14 cellular contexts compared by ENCODE assay signal in the genomic region with DNA sequence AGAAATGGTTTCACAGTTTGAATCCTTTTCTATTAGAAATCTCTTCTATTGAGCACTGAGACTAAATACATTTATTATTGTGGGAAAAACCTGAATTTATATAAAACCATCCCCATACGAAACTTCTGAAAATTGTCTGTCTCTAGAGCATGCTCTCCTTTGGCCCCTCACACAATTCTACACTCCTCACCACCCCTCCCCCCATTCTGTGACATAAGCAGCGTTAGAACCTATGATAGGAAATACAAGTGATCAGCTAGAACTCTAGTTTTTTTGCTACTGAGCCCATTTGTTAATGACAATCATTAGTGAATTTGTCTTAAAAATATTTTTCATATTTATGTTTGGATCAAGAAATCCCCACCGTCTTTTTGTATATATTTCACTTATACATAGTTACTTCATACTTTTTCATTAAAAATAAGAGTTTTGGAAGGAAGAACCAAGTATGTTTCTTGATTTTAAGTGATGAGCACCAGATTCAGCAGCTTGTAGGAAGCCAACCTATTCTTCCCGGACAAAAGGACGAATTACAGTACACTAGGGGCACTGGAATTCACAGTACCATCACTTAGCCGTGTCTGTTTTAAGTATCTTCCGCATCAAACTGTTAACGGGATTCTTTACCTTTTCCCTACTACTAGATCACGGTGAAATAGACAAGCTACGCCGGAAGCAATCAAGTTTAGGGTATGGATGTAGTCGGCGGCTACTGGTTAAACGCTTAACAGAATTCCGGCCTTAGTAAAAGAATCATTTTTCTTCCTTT. TPM values are rescaled to one million over a fixed set of nuclear protein-coding genes. Genes with fewer than 3 reads are reported as not detected.
DNase-seq lines count a peak whose midpoint lies in the region; ATAC-seq and TF ChIP-seq lines count a peak whose summit lies in the region.
"Had no signal": no experiment of that assay in that cellular context is flagged by ENCODE, and none has a peak within 500 bp of the region (broad histone marks: within the 10 kb centered on the region; RNA-seq: fewer than 3 reads in every experiment).

No MANE protein-coding gene starts in this region.

- peak overlapping the region; percentile 58 for H3K4me3 Mint-ChIP-seq in activated CD4-positive, alpha-beta T cell treated with anti-CD3 and anti-CD28 coated beads for 36 hours
- H3K4me3 Mint-ChIP-seq in activated CD4-positive, alpha-beta memory T cell treated with anti-CD3 and anti-CD28 coated beads, Interleukin-2, amount 10 ng/mL, durations not matched to agents 7 days and 5 days = peak overlapping the region; percentile 50

- CTCF ChIA-PET in activated CD4-positive, alpha-beta T cell treated with anti-CD3 and anti-CD28 coated beads for 36 hours (lab: Charles Lee) = interaction anchor here (0.6 to 1.7 kb wide), 11 partner anchors 10 to 1485 kb away, joined by 3 to 5 read pairs (median 3); no protein-coding TSS in a partner anchor
- CTCF ChIA-PET in HCT116 (lab: Charles Lee) = no interaction called here
- CTCF ChIA-PET in activated CD4-positive, alpha-beta memory T cell treated with anti-CD3 and anti-CD28 coated beads, Interleukin-2, amount 10 ng/mL, durations not matched to agents 7 days and 5 days (lab: Charles Lee) = interaction anchor here (1.1 kb wide), 1 partner anchor 93 kb away, joined by 3 read pairs; no protein-coding TSS in a partner anchor

- peaks cover 17 to 19% of the 10 kb centered on the region in 2 experiments; a peak in 3 of 4 replicates for H3K36me3 ChIP-seq in HCT116 (ENCODE audit: control insufficient read depth in 1 of 2, insufficient read depth in 2 of 2, low read length in 2 of 2)
- H3K36me3 ChIP-seq: right atrium auricular region had no signal

- peak overlapping the region; percentile 79 to 92 for H3K4me3 ChIP-seq in HCT116 (replicated peaks in 1 of 2; ENCODE audit: low read depth in 1 of 2, low read length in 2 of 2)
- H3K4me3 ChIP-seq in mononuclear cell (ENCODE audit: low read length) = peak overlapping the region; percentile 28
- H3K4me3 ChIP-seq: A549, right atrium auricular region had no signal

- BruUV-seq in HCT116 (replicated peaks; lab: Mats Ljungman, UMichigan) = TSS peak; percentile 81

- no peak overlapping the region for H2AFZ ChIP-seq in HCT116 (ENCODE audit: low read depth, low read length, poor library complexity, severe bottlenecking)

- H3K4me1 Mint-ChIP-seq in activated CD4-positive, alpha-beta T cell treated with anti-CD3 and anti-CD28 coated beads for 36 hours = no peaks in the 10 kb centered on the region
- H3K4me1 Mint-ChIP-seq in activated CD4-positive, alpha-beta memory T cell treated with anti-CD3 and anti-CD28 coated beads, Interleukin-2, amount 10 ng/mL, durations not matched to agents 7 days and 5 days = peaks cover 9% of the 10 kb centered on the region

- no peaks in the 10 kb centered on the region for H3K9me3 ChIP-seq in HCT116 (ENCODE audit: control insufficient read depth in 1 of 2, insufficient read depth in 1 of 2, low read depth in 1 of 2, low read length in 2 of 2)
- no peaks in the 10 kb centered on the region for H3K9me3 ChIP-seq in mononuclear cell (ENCODE audit: low read depth, low read length)
- H3K9me3 ChIP-seq: A549, right atrium auricular region had no signal

- H3K4me1 ChIP-seq in HCT116 (ENCODE audit: control insufficient read depth in 1 of 2, insufficient read depth in 2 of 2, low read length in 2 of 2) = peaks cover 8 to 29% of the 10 kb centered on the region in 2 experiments
- H3K4me1 ChIP-seq in mononuclear cell (ENCODE audit: insufficient read depth, low read length) = peaks cover 19% of the 10 kb centered on the region
- H3K4me1 ChIP-seq: A549, right atrium auricular region had no signal

- RAD21 ChIA-PET in HCT116 (lab: Charles Lee; ENCODE audit: low non-redundant PET in 1 of 2, low total read pairs in 2 of 2, uncharacterized antibody in 2 of 2, unreplicated experiment in 2 of 2) = no interaction called here

- intact Hi-C loops in activated CD4-positive, alpha-beta T cell treated with anti-CD3 and anti-CD28 coated beads for 36 hours (cut with DNase I, micrococcal nuclease) = no loop called here
- intact Hi-C loops in HCT116 (cut with micrococcal nuclease) = no loop called here

- H3K27ac Mint-ChIP-seq in activated CD4-positive, alpha-beta T cell treated with anti-CD3 and anti-CD28 coated beads for 36 hours = no peak overlapping the region
- H3K27ac Mint-ChIP-seq in activated CD4-positive, alpha-beta memory T cell treated with anti-CD3 and anti-CD28 coated beads, Interleukin-2, amount 10 ng/mL, durations not matched to agents 7 days and 5 days = no peak overlapping the region

- no peaks in the 10 kb centered on the region for H3K9me3 Mint-ChIP-seq in activated CD4-positive, alpha-beta T cell treated with anti-CD3 and anti-CD28 coated beads for 36 hours (ENCODE audit: low read depth)
- no peaks in the 10 kb centered on the region for H3K9me3 Mint-ChIP-seq in activated CD4-positive, alpha-beta memory T cell treated with anti-CD3 and anti-CD28 coated beads, Interleukin-2, amount 10 ng/mL, durations not matched to agents 7 days and 5 days

- H3K27me3 ChIP-seq in HCT116 (ENCODE audit: insufficient read depth, low read length) (no peaks in the 10 kb centered on the region), mononuclear cell (ENCODE audit: insufficient read depth, low read length) (no peaks in the 10 kb centered on the region)
- H3K27me3 ChIP-seq: right atrium auricular region had no signal

- peaks cover 56% of the 10 kb centered on the region for H3K79me2 ChIP-seq in HCT116 (ENCODE audit: insufficient read depth, low read length)

- TF ChIP-seq CTCF in HCT116 (IDR thresholded peaks at IDR 0.05 in 2 of 3, conservative IDR thresholded peaks at IDR 0.05 in 1 of 3; ENCODE audit: borderline replicate concordance in 1 of 3, insufficient read depth in 1 of 3, low read depth in 2 of 3, low read length in 2 of 3) = no peak

- no peak for TF ChIP-seq POLR2A in HCT116 (IDR thresholded peaks at IDR 0.05; ENCODE audit: borderline replicate concordance, extremely low read depth, insufficient read depth, insufficient read length)

- POLR2A ChIA-PET in activated CD4-positive, alpha-beta T cell treated with anti-CD3 and anti-CD28 coated beads for 36 hours (lab: Charles Lee) = interaction anchor here (0.7 kb wide), 1 partner anchor 10 kb away, joined by 3 read pairs; no protein-coding TSS in a partner anchor
- POLR2A ChIA-PET in HCT116 (lab: Charles Lee) = interaction anchor here (1.3 kb wide), 1 partner anchor 70 kb away, joined by 3 read pairs; no protein-coding TSS in a partner anchor
- POLR2A ChIA-PET in activated CD4-positive, alpha-beta memory T cell treated with anti-CD3 and anti-CD28 coated beads, Interleukin-2, amount 10 ng/mL, durations not matched to agents 7 days and 5 days (lab: Charles Lee) = interaction anchor here (1.4 kb wide), 1 partner anchor 26 kb away, joined by 4 read pairs; no protein-coding TSS in a partner anchor

- H3K27me3 Mint-ChIP-seq in activated CD4-positive, alpha-beta T cell treated with anti-CD3 and anti-CD28 coated beads for 36 hours = peaks cover 1% of the 10 kb centered on the region
- peaks cover 8% of the 10 kb centered on the region for H3K27me3 Mint-ChIP-seq in activated CD4-positive, alpha-beta memory T cell treated with anti-CD3 and anti-CD28 coated beads, Interleukin-2, amount 10 ng/mL, durations not matched to agents 7 days and 5 days

- H3K27ac ChIP-seq in HCT116 (ENCODE audit: low read depth, low read length) = peak overlapping the region; percentile 87
- H3K27ac ChIP-seq: A549, right atrium auricular region had no signal

- H3K36me3 Mint-ChIP-seq in activated CD4-positive, alpha-beta T cell treated with anti-CD3 and anti-CD28 coated beads for 36 hours (ENCODE audit: low read depth) = no peaks in the 10 kb centered on the region
- H3K36me3 Mint-ChIP-seq in activated CD4-positive, alpha-beta memory T cell treated with anti-CD3 and anti-CD28 coated beads, Interleukin-2, amount 10 ng/mL, durations not matched to agents 7 days and 5 days (ENCODE audit: low read depth) = no peaks in the 10 kb centered on the region

- peak overlapping the region; percentile 92 for H3K9ac ChIP-seq in HCT116 (ENCODE audit: low read length)

- H4K20me1 ChIP-seq in HCT116 (ENCODE audit: insufficient read depth) = no peaks in the 10 kb centered on the region

- ATAC-seq in activated CD4-positive, alpha-beta T cell treated with anti-CD3 and anti-CD28 coated beads for 36 hours = no peak
- ATAC-seq in HCT116 = peak; percentile 28
- ATAC-seq in GM21381 (IDR thresholded peaks at IDR 0.05; ENCODE audit: unreplicated experiment) = no peak
- ATAC-seq: A549 had no signal

- H3K9me2 ChIP-seq in HCT116 (ENCODE audit: insufficient read depth) = no peaks in the 10 kb centered on the region

- peak overlapping the region; percentile 86 for H3K4me2 ChIP-seq in HCT116 (ENCODE audit: low read length)
- H3K4me2 ChIP-seq: A549 had no signal

- no peak for TF ChIP-seq RAD21 in HCT116 (IDR thresholded peaks at IDR 0.05; ENCODE audit: low read depth)

- no peak for DNase-seq in activated CD4-positive, alpha-beta T cell treated with anti-CD3 and anti-CD28 coated beads for 36 hours
- no peak for DNase-seq in activated CD4-positive, alpha-beta T cell treated with anti-CD3 and anti-CD28 coated beads, Interleukin-2, amount 50 U/mL, for 1 hour
- DNase-seq in HCT116 (ENCODE audit: low read depth, low spot score) (no peak), NCI-H128 (lab: John Stamatoyannopoulos, UW; ENCODE audit: unreplicated experiment) (no peak), GDM1 (lab: John Stamatoyannopoulos, UW) (no peak)
- no peak for DNase-seq in activated CD4-positive, alpha-beta memory T cell treated with anti-CD3 and anti-CD28 coated beads, Interleukin-2, amount 10 ng/mL, durations not matched to agents 7 days and 5 days
- DNase-seq: DND-41, NCI-H1694 treated with DMSO at 0.1 percent for 48 hours had no signal

RNA-seq across cellular contexts. Expression of a gene that starts 0.7 kb away (rescaled TPM):
- 1 to 10 TPM; 6.8 to 7.2 TPM for total RNA-seq in activated CD4-positive, alpha-beta T cell treated with anti-CD3 and anti-CD28 coated beads for 36 hours
- total RNA-seq in HCT116 (2021; ENCODE audit: unreplicated experiment) (229 TPM), mononuclear cell (1.8 TPM)
- polyA plus RNA-seq in HCT116 (2012) = 200 and 272 TPM in 2 replicates
- total RNA-seq in activated CD4-positive, alpha-beta memory T cell treated with anti-CD3 and anti-CD28 coated beads, Interleukin-2, amount 10 ng/mL, durations not matched to agents 7 days and 5 days = 10 to 100 TPM; 14.9 to 16.4 TPM
- total RNA-seq: cardiac septum, right atrium auricular region had no signal
- polyA plus RNA-seq: A549 had no signal

RNA-seq across cellular contexts. Expression of a gene that starts 24.9 kb away (rescaled TPM):
- 100 to 1,000 TPM; 131 to 174 TPM for total RNA-seq in activated CD4-positive, alpha-beta T cell treated with anti-CD3 and anti-CD28 coated beads for 36 hours
- total RNA-seq in HCT116 (2021; ENCODE audit: unreplicated experiment) (1.1 TPM), mononuclear cell (160 TPM)
- polyA plus RNA-seq in HCT116 (2012) = 0.31 and 0.44 TPM in 2 replicates
- 100 to 1,000 TPM; 188 to 189 TPM for total RNA-seq in activated CD4-positive, alpha-beta memory T cell treated with anti-CD3 and anti-CD28 coated beads, Interleukin-2, amount 10 ng/mL, durations not matched to agents 7 days and 5 days
- total RNA-seq: kidney epithelial cell had no signal

RNA-seq across cellular contexts. Expression of a gene that starts 53.6 kb away (rescaled TPM):
- 10 to 100 TPM; 38.6 to 58.0 TPM for total RNA-seq in activated CD4-positive, alpha-beta T cell treated with anti-CD3 and anti-CD28 coated beads for 36 hours
- total RNA-seq in HCT116 (2021; ENCODE audit: unreplicated experiment) (49.7 TPM), mononuclear cell (168 TPM)
- polyA plus RNA-seq in HCT116 (2012) = 58.3 and 64.0 TPM in 2 replicates
- total RNA-seq in activated CD4-positive, alpha-beta memory T cell treated with anti-CD3 and anti-CD28 coated beads, Interleukin-2, amount 10 ng/mL, durations not matched to agents 7 days and 5 days = 100 to 1,000 TPM; 102 to 107 TPM

Comparison
In these comparisons a context has a peak if more than half of its experiments do, and no peak if none do; other contexts are left out.
1. RNA of a gene that starts 0.7 kb away (total RNA-seq): 229 TPM in HCT116 (single experiment); 14.9 to 16.4 TPM in activated CD4-positive, alpha-beta memory T cell treated with anti-CD3 and anti-CD28 coated beads, Interleukin-2, amount 10 ng/mL, durations not matched to agents 7 days and 5 days, 6.8 to 7.2 TPM in activated CD4-positive, alpha-beta T cell treated with anti-CD3 and anti-CD28 coated beads for 36 hours and 1.8 TPM in mononuclear cell (single experiment); every median in the first group is over 10 times any median in the second.
2. RNA of a gene that starts 24.9 kb away (total RNA-seq): 188 to 189 TPM in activated CD4-positive, alpha-beta memory T cell treated with anti-CD3 and anti-CD28 coated beads, Interleukin-2, amount 10 ng/mL, durations not matched to agents 7 days and 5 days, 131 to 174 TPM in activated CD4-positive, alpha-beta T cell treated with anti-CD3 and anti-CD28 coated beads for 36 hours and 160 TPM in mononuclear cell (single experiment); 1.1 TPM in HCT116 (single experiment); every median in the first group is over 10 times any median in the second.